14 cellular contexts compared by ENCODE assay signal in genomic region chr16:55495616-55496289, GRCh38. TPM values are rescaled to one million over a fixed set of nuclear protein-coding genes. Genes with fewer than 3 reads are reported as not detected.
A peak's percentile ranks its signal among the peaks of the same experiment; 100 is the strongest.
DNase-seq lines count a peak whose midpoint lies in the region; ATAC-seq and TF ChIP-seq lines count a peak whose summit lies in the region.
"Had no signal": no experiment of that assay in that cellular context is flagged by ENCODE, and none has a peak within 500 bp of the region (broad histone marks: within the 10 kb centered on the region; RNA-seq: fewer than 3 reads in every experiment).

No MANE protein-coding gene starts in this region.

- peaks cover 0 to 6% (median 0%) of the 10 kb centered on the region in 3 experiments; a peak in 2 of 7 replicates for H3K36me3 Mint-ChIP-seq in H9 (ENCODE audit: insufficient read depth in 1 of 3, low read depth in 3 of 3)
- H3K36me3 Mint-ChIP-seq: activated naive CD4-positive, alpha-beta T cell treated with anti-CD3 and anti-CD28 coated beads, Interleukin-2, amount 10 ng/mL, durations not matched to agents 7 days and 5 days had no signal

- ATAC-seq in lower lobe of right lung (peak; percentile 82 to 86), HG03354 (IDR thresholded peaks at IDR 0.05; ENCODE audit: poor library complexity, severe bottlenecking, unreplicated experiment) (no peak)

- no peaks in the 10 kb centered on the region for H3K79me1 ChIP-seq in H9 (ENCODE audit: insufficient read depth, low read depth, low read length, poor library complexity, severe bottlenecking)

- H3T11ph ChIP-seq in H9 (ENCODE audit: low read length): no peak overlapping the region

- no peaks in the 10 kb centered on the region for H4K20me1 ChIP-seq in H9 (ENCODE audit: control insufficient read depth, insufficient read depth, insufficient read length)

- H3K79me2 ChIP-seq in H9 (ENCODE audit: insufficient read depth, low read length): no peaks in the 10 kb centered on the region

- no peaks in the 10 kb centered on the region for H3K9me3 Mint-ChIP-seq in H9
- H3K9me3 Mint-ChIP-seq: activated naive CD4-positive, alpha-beta T cell treated with anti-CD3 and anti-CD28 coated beads, Interleukin-2, amount 10 ng/mL, durations not matched to agents 7 days and 5 days had no signal

- CTCF ChIA-PET in AG04449 (lab: Yijun Ruan, JAX): interaction anchor here (0.9 to 2.6 kb wide), 16 partner anchors 8 to 209 kb away, joined by 3 to 12 read pairs (median 4); no protein-coding TSS in a partner anchor

- in situ Hi-C loops in brain microvascular endothelial cell (cut with HindIII; ENCODE audit: low pct_ligation_motif_present, low sequenced_read_pairs): no loop called here

- H3K4me3 ChIP-seq in AG04449 (ENCODE audit: low read depth, low read length): no peak overlapping the region
- no peak overlapping the region for H3K4me3 ChIP-seq in brain microvascular endothelial cell (ENCODE audit: low read depth, low read length)
- no peak overlapping the region for H3K4me3 ChIP-seq in lower lobe of right lung
- no peak overlapping the region for H3K4me3 ChIP-seq in BE2C (ENCODE audit: low read depth, low read length)

- peak; percentile 80 for DNase-seq in AG04449 (ENCODE audit: low read depth, low spot score)
- peak; percentile 17 for DNase-seq in H9
- DNase-seq in brain microvascular endothelial cell: peak; percentile 55
- no peak for DNase-seq in lower lobe of right lung
- DNase-seq in BE2C: no peak
- no peak for DNase-seq in KG1 (lab: John Stamatoyannopoulos, UW)
- no peak for DNase-seq in posterior vena cava (ENCODE audit: low spot score)
- DNase-seq: activated CD4-positive, CD25-positive, alpha-beta regulatory T cell treated with anti-CD3 and anti-CD28 coated beads, Interleukin-2, amount 50 U/mL, for 72 hours; activated naive CD4-positive, alpha-beta T cell treated with anti-CD3 and anti-CD28 coated beads, Interleukin-2, amount 10 ng/mL, durations not matched to agents 7 days and 5 days; NCI-H2107; SHP77; stimulated activated CD8-positive, alpha-beta memory T cell treated with anti-CD3 and anti-CD28 coated beads, Interleukin-4, amount 100 ng/mL, for 48 hours had no signal

- no peak overlapping the region for H3K56ac ChIP-seq in H9 (ENCODE audit: insufficient read length, low read depth, low read length)

- TF ChIP-seq CTCF in AG04449 (IDR thresholded peaks at IDR 0.05; ENCODE audit: insufficient read depth, low read length, missing control alignments) (no peak), H9 (conservative IDR thresholded peaks at IDR 0.05) (no peak), brain microvascular endothelial cell (IDR thresholded peaks at IDR 0.05; ENCODE audit: low read depth, low read length, missing control alignments) (no peak), lower lobe of right lung (IDR thresholded peaks at IDR 0.05) (no peak), BE2C (IDR thresholded peaks at IDR 0.05; ENCODE audit: low read depth, low read length) (no peak)

- H4K8ac ChIP-seq in H9 (replicated peaks; ENCODE audit: insufficient read length, low read depth, low read length): no peak overlapping the region

- H3K14ac ChIP-seq in H9 (ENCODE audit: insufficient read depth, low read length): no peak overlapping the region; the same call in 1 of the 2 replicates

- no peak overlapping the region for H2BK12ac ChIP-seq in H9 (ENCODE audit: insufficient read length, low read depth, low read length)

- H3K4me3 Mint-ChIP-seq in H9: no peak overlapping the region
- H3K4me3 Mint-ChIP-seq: activated naive CD4-positive, alpha-beta T cell treated with anti-CD3 and anti-CD28 coated beads, Interleukin-2, amount 10 ng/mL, durations not matched to agents 7 days and 5 days had no signal

- no peak overlapping the region for H2BK5ac ChIP-seq in H9 (ENCODE audit: insufficient read length, low read length)

- H3K4ac ChIP-seq in H9 (ENCODE audit: low read depth, low read length): no peak overlapping the region

- no peak overlapping the region for H2AFZ ChIP-seq in H9 (ENCODE audit: low read length)

- no peaks in the 10 kb centered on the region for H3K23me2 ChIP-seq in H9 (ENCODE audit: insufficient read length, low read depth, low read length, poor library complexity, severe bottlenecking)

- H3K4me2 ChIP-seq in H9 (ENCODE audit: insufficient read depth, insufficient read length, low read length): no peak overlapping the region

- intact Hi-C loops in lower lobe of right lung (cut with DNase I) (no loop called here), posterior vena cava (cut with DNase I) (no loop called here)

- H3K9me3 ChIP-seq in H9 (ENCODE audit: control insufficient read depth, low read depth, low read length): no peaks in the 10 kb centered on the region
- H3K9me3 ChIP-seq in lower lobe of right lung: no peaks in the 10 kb centered on the region
- no peaks in the 10 kb centered on the region for H3K9me3 ChIP-seq in BE2C

- no peak overlapping the region for H3K9ac ChIP-seq in H9 (ENCODE audit: extremely low read depth, insufficient read length, low read length)

- H4K5ac ChIP-seq in H9 (ENCODE audit: insufficient read length, low read depth, low read length): no peak overlapping the region

- WGBS in H9 (ENCODE audit: extremely low coverage, insufficient read length, low lambda C conversion rate): no CpG with 5 or more reads among the region's 7 CpGs

- no peak overlapping the region for H3K18ac ChIP-seq in H9 (ENCODE audit: insufficient read length, low read depth, low read length)

- H4K91ac ChIP-seq in H9 (ENCODE audit: insufficient read length, low read depth, low read length): no peak overlapping the region

- peaks cover 11% of the 10 kb centered on the region in 2 experiments for H3K4me1 Mint-ChIP-seq in H9

- H3K27me3 ChIP-seq in H9 (ENCODE audit: insufficient read depth, low read length): no peaks in the 10 kb centered on the region
- H3K27me3 ChIP-seq in brain microvascular endothelial cell (replicated peaks): no peaks in the 10 kb centered on the region
- H3K27me3 ChIP-seq in lower lobe of right lung (ENCODE audit: low read depth): no peaks in the 10 kb centered on the region
- no peaks in the 10 kb centered on the region for H3K27me3 ChIP-seq in BE2C

- H3K23ac ChIP-seq in H9 (ENCODE audit: insufficient read length, low read depth, low read length): no peak overlapping the region

- H3K36me3 ChIP-seq in brain microvascular endothelial cell (replicated peaks): peaks cover 30% of the 10 kb centered on the region
- peaks cover 42% of the 10 kb centered on the region for H3K36me3 ChIP-seq in lower lobe of right lung
- H3K36me3 ChIP-seq in BE2C: peaks cover 59% of the 10 kb centered on the region

- no peaks in the 10 kb centered on the region for H3K27me3 Mint-ChIP-seq in H9 (ENCODE audit: low read depth)

- H2BK15ac ChIP-seq in H9 (ENCODE audit: low read depth, low read length): no peak overlapping the region

- no peak overlapping the region for H2BK120ac ChIP-seq in H9 (ENCODE audit: low read depth, low read length, poor library complexity, severe bottlenecking)

- H3K27ac Mint-ChIP-seq in H9: no peak overlapping the region; a peak in 1 of 7 replicates
- H3K27ac Mint-ChIP-seq: activated naive CD4-positive, alpha-beta T cell treated with anti-CD3 and anti-CD28 coated beads, Interleukin-2, amount 10 ng/mL, durations not matched to agents 7 days and 5 days had no signal

- H3K4me1 ChIP-seq in H9 (ENCODE audit: insufficient read depth, low read length): peaks cover 6% of the 10 kb centered on the region; the same call in 1 of the 2 replicates
- H3K4me1 ChIP-seq in lower lobe of right lung: peaks cover 30% of the 10 kb centered on the region
- peaks cover 51% of the 10 kb centered on the region for H3K4me1 ChIP-seq in BE2C

- H2BK20ac ChIP-seq in H9 (ENCODE audit: low read depth, low read length, poor library complexity, severe bottlenecking): no peak overlapping the region

- H3K27ac ChIP-seq in H9 (ENCODE audit: insufficient read length, low read depth, low read length) (no peak overlapping the region), brain microvascular endothelial cell (no peak overlapping the region), lower lobe of right lung (peak overlapping the region; percentile 14)
- H3K27ac ChIP-seq: C4-2B had no signal

- H2AK5ac ChIP-seq in H9 (ENCODE audit: insufficient read length, low read length): no peak overlapping the region

- POLR2A ChIA-PET in AG04449 (lab: Yijun Ruan, JAX): interaction anchor here (0.6 to 1.2 kb wide), 4 partner anchors 9 to 37 kb away, joined by 3 to 12 read pairs (median 5); partner anchors contain the start of gene MMP2

RNA-seq across cellular contexts. Expression of gene LPCAT2, which starts 13.1 kb away (rescaled TPM):
- total RNA-seq in H9 (2021) (2.5 and 2.8 TPM in 2 replicates), lower lobe of right lung (35.8 TPM), posterior vena cava (10 to 100 TPM; 13.8 to 16.0 TPM)
- 10.9 TPM for polyA plus RNA-seq in BE2C (2012; ENCODE audit: insufficient read depth, insufficient read length, low read depth)

RNA-seq across cellular contexts. Expression of gene MMP2, which starts 16.8 kb away (rescaled TPM):
- 22.4 and 23.1 TPM in 2 replicates for total RNA-seq in H9 (2021)
- 178 TPM for total RNA-seq in lower lobe of right lung
- polyA plus RNA-seq in BE2C (2012; ENCODE audit: insufficient read depth, insufficient read length, low read depth): 1,015 TPM
- total RNA-seq in posterior vena cava: 100 to 1,000 TPM; 539 to 826 TPM

Comparison
In these comparisons a context has a peak if more than half of its experiments do, and no peak if none do; other contexts are left out.
1. DNase-seq: peak in AG04449 (single experiment), H9 (single experiment) and brain microvascular endothelial cell (single experiment); none in lower lobe of right lung (single experiment), BE2C (single experiment), KG1 (single experiment) and posterior vena cava (single experiment).